Comparison of ENCODE assay signal across 9 cellular contexts in the genomic region with DNA sequence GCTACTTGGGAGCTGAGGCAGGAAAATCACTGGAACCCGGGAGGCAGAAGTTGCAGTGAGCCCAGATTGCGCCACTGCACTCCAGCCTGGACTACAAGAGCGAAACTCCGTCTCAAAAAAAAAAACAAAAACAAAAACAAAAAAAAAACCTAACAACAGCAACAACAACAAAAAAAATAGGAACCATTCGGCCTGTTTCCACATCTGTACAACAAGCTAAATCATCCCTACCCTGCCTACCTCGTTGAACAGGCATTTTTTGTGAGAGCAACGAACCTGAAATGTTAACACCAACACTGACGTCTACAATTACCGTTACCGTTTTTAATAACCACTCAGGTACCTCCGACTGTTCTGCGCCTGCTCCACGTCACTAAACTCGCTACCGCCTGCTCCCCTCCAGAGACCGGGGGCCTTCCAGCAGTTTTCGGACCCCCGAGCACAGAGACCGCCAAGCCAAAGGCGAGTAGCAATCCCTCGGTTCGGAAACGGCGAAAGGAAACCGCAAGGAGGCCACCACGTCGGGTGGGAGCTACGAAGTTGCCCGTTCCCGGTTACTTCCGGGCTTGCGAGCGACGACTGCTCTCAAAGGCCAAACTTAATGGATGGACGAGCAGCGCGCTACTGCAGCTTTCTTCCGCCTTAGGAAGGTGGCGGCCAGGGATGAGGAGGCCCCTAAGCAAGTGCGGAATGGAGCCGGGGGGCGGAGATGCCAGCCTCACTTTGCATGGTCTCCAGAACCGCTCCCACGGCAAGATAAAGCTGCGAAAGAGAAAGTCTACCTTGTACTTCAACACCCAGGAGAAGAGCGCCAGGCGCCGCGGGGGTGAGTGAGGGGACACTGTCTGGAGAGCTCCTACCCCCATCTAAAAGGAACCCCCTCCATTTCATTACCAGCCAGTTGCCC. TPM values are rescaled to one million over a fixed set of nuclear protein-coding genes. Genes with fewer than 3 reads are reported as not detected.
DNase-seq lines count a peak whose midpoint lies in the region; ATAC-seq, FAIRE-seq and TF ChIP-seq lines count a peak whose summit lies in the region.
"Had no signal": no experiment of that assay in that cellular context is flagged by ENCODE, and none has a peak within 500 bp of the region (broad histone marks: within the 10 kb centered on the region; RNA-seq: fewer than 3 reads in every experiment).

PIGB (plus strand) TSS at position 635 of the 907 bp plus-strand sequence; CDS start at position 664, 29 bp downstream.
PIGBOS1 (minus strand) TSS at position 536 of the 907 bp plus-strand sequence. CDS start 1,331 bp downstream, outside the sequence.

- FAIRE-seq in HepG2 (lab: Jason Lieb, UNC): no peak
- FAIRE-seq: islet of Langerhans had no signal

- peaks cover 0 to 7% (median 0%) of the 10 kb centered on the region in 11 experiments; a peak in 5 of 22 replicates for H4K20me1 ChIP-seq in BLaER1 treated with 17β-estradiol and CSF1 and Interleukin-3, amounts not matched to agents 10 nM and 100 nM
- no peaks in the 10 kb centered on the region for H4K20me1 ChIP-seq in HepG2 (ENCODE audit: insufficient read depth, low read length)

- peaks cover 63% of the 10 kb centered on the region for H3K4me1 Mint-ChIP-seq in activated CD4-positive, alpha-beta T cell treated with anti-CD3 and anti-CD28 coated beads, Interleukin-2, amount 10 ng/mL, durations not matched to agents 7 days and 5 days

- TF ChIP-seq RAD21 in HepG2 (CRISPR knock-in tag; IDR thresholded peaks at IDR 0.05): peak; percentile 30; the same call in 1 of the 2 replicates

- peak within 1 kb of the TSS; percentile 75 for H2AFZ ChIP-seq in HepG2 (ENCODE audit: low read length)

- peaks cover 22 to 69% (median 37%) of the 10 kb centered on the region in 10 experiments for H3K4me1 ChIP-seq in BLaER1 treated with 17β-estradiol and CSF1 and Interleukin-3, amounts not matched to agents 10 nM and 100 nM
- peaks cover 21% of the 10 kb centered on the region for H3K4me1 ChIP-seq in HepG2 (ENCODE audit: insufficient read depth, low read length)

- H3K4me3 ChIP-seq in BLaER1 treated with 17β-estradiol and CSF1 and Interleukin-3, amounts not matched to agents 10 nM and 100 nM: peak within 1 kb of the TSS; percentile 68 to 85 (median 78)
- peak within 1 kb of the TSS; percentile 66 to 91 (median 76) for H3K4me3 ChIP-seq in HepG2 (replicated peaks in 1 of 3; ENCODE audit: insufficient read depth in 1 of 3, low read depth in 2 of 3, low read length in 3 of 3)

- WGBS in HepG2 (ENCODE audit: low lambda C conversion rate): under 1% methylated on average over 41 of the region's 49 CpGs

- H3K36me3 Mint-ChIP-seq in activated CD4-positive, alpha-beta T cell treated with anti-CD3 and anti-CD28 coated beads, Interleukin-2, amount 10 ng/mL, durations not matched to agents 7 days and 5 days (ENCODE audit: low read depth): peaks cover 41% of the 10 kb centered on the region

- POLR2A ChIA-PET in activated CD4-positive, alpha-beta T cell treated with anti-CD3 and anti-CD28 coated beads, Interleukin-2, amount 10 ng/mL, durations not matched to agents 7 days and 5 days (lab: Charles Lee): interaction anchor here (0.6 to 1.1 kb wide), 2 partner anchors 97 to 109 kb away, joined by 3 to 4 read pairs; no protein-coding TSS in a partner anchor
- POLR2A ChIA-PET in HepG2 (lab: Yijun Ruan, JAX): interaction anchor here (0.9 to 2.3 kb wide), 7 partner anchors 13 to 122 kb away, joined by 3 to 30 read pairs (median 4); partner anchors contain the start of genes CCPG1, PIERCE2 and RSL24D1

- H3K9ac ChIP-seq in BLaER1 treated with 17β-estradiol and CSF1 and Interleukin-3, amounts not matched to agents 10 nM and 100 nM: peak within 1 kb of the TSS; percentile 88 to 99 (median 95)
- H3K9ac ChIP-seq in HepG2 (ENCODE audit: insufficient read depth, low read depth, low read length): peak within 1 kb of the TSS; percentile 91

- in situ Hi-C loops in HepG2 (cut with HindIII; ENCODE audit: extremely low pct_ligation_motif_present, low pct_unique_long_range_greater_than_20kb): no loop called here

- DNase-seq in NCI-H524 treated with DMSO at 0.1 percent for 48 hours (lab: John Stamatoyannopoulos, UW) (peak; percentile 51), dedifferentiated amniotic fluid mesenchymal stem cell (ENCODE audit: extremely low spot score) (peak; percentile 87), HepG2 (ENCODE audit: low spot score) (peak; percentile 82)
- peak; percentile 84 for DNase-seq in activated CD4-positive, alpha-beta T cell treated with anti-CD3 and anti-CD28 coated beads, Interleukin-2, amount 10 ng/mL, durations not matched to agents 7 days and 5 days
- peak; percentile 68 to 69 for DNase-seq in stimulated activated CD4-positive, alpha-beta T cell treated with anti-CD3 and anti-CD28 coated beads, Interleukin-2, amount 100 ng/mL, for 48 hours

- intact Hi-C loops in HepG2 (cut with micrococcal nuclease; ENCODE audit: unreplicated experiment): loop anchor here (5.0 kb wide), 2 partner anchors 88 to 118 kb away; partner anchors contain the start of genes CCPG1 and PIERCE2

- no peaks in the 10 kb centered on the region for H3K27me3 Mint-ChIP-seq in activated CD4-positive, alpha-beta T cell treated with anti-CD3 and anti-CD28 coated beads, Interleukin-2, amount 10 ng/mL, durations not matched to agents 7 days and 5 days

- no peaks in the 10 kb centered on the region for H3K27me3 ChIP-seq in BLaER1 treated with 17β-estradiol and CSF1 and Interleukin-3, amounts not matched to agents 10 nM and 100 nM
- no peaks in the 10 kb centered on the region for H3K27me3 ChIP-seq in HepG2 (ENCODE audit: control insufficient read depth in 1 of 2, insufficient read depth in 2 of 2, low read length in 2 of 2)

- peak within 1 kb of the TSS; percentile 72 to 94 (median 87) for H3K4me2 ChIP-seq in BLaER1 treated with 17β-estradiol and CSF1 and Interleukin-3, amounts not matched to agents 10 nM and 100 nM
- H3K4me2 ChIP-seq in HepG2 (ENCODE audit: low read depth, low read length): peak within 1 kb of the TSS; percentile 65

- no peaks in the 10 kb centered on the region for H3K9me3 Mint-ChIP-seq in activated CD4-positive, alpha-beta T cell treated with anti-CD3 and anti-CD28 coated beads, Interleukin-2, amount 10 ng/mL, durations not matched to agents 7 days and 5 days

- peak; percentile 83 to 85 for TF ChIP-seq POLR2A in HepG2 (IDR thresholded peaks at IDR 0.05; ENCODE audit: insufficient read depth in 1 of 2, low read depth in 2 of 2, low read length in 2 of 2)

- peak within 1 kb of the TSS; percentile 94 to 99 (median 97) for H3K27ac ChIP-seq in BLaER1 treated with 17β-estradiol and CSF1 and Interleukin-3, amounts not matched to agents 10 nM and 100 nM
- peak within 1 kb of the TSS; percentile 93 for H3K27ac ChIP-seq in HepG2 (ENCODE audit: extremely low read length, insufficient read depth, low read length)

- TF ChIP-seq CTCF in HepG2 (CRISPR knock-in tag; IDR thresholded peaks at IDR 0.05): peak; percentile 29

- BruUV-seq in HepG2 (replicated peaks; lab: Mats Ljungman, UMichigan): TSS peak; percentile 58

- peak within 1 kb of the TSS; percentile 99 for H3K27ac Mint-ChIP-seq in activated CD4-positive, alpha-beta T cell treated with anti-CD3 and anti-CD28 coated beads, Interleukin-2, amount 10 ng/mL, durations not matched to agents 7 days and 5 days

- CTCF ChIA-PET in activated CD4-positive, alpha-beta T cell treated with anti-CD3 and anti-CD28 coated beads, Interleukin-2, amount 10 ng/mL, durations not matched to agents 7 days and 5 days (lab: Charles Lee): interaction anchor here (0.7 to 2.1 kb wide), 6 partner anchors 9 to 163 kb away, joined by 3 to 13 read pairs (median 4); partner anchors contain the start of genes CCPG1 and PIERCE2
- CTCF ChIA-PET in HepG2 (lab: Yijun Ruan, JAX; ENCODE audit: low intra/inter-chr PET ratio, low total read pairs): interaction anchor here (0.9 kb wide), 1 partner anchor 117 kb away, joined by 3 read pairs; no protein-coding TSS in a partner anchor

- H3K9me3 ChIP-seq in BLaER1 treated with 17β-estradiol and CSF1 and Interleukin-3, amounts not matched to agents 10 nM and 100 nM (replicated peaks in 1 of 11): no peaks in the 10 kb centered on the region
- no peaks in the 10 kb centered on the region for H3K9me3 ChIP-seq in HepG2 (ENCODE audit: low read length)

- H3K4me3 Mint-ChIP-seq in activated CD4-positive, alpha-beta T cell treated with anti-CD3 and anti-CD28 coated beads, Interleukin-2, amount 10 ng/mL, durations not matched to agents 7 days and 5 days: peak within 1 kb of the TSS; percentile 98

- peaks cover 9 to 27% (median 16%) of the 10 kb centered on the region in 11 experiments for H3K36me3 ChIP-seq in BLaER1 treated with 17β-estradiol and CSF1 and Interleukin-3, amounts not matched to agents 10 nM and 100 nM
- H3K36me3 ChIP-seq in HepG2 (replicated peaks in 1 of 2; ENCODE audit: control insufficient read depth in 1 of 2, insufficient read depth in 2 of 2, low read length in 2 of 2): no peaks in the 10 kb centered on the region

- TF ChIP-seq EP300 in HepG2 (IDR thresholded peaks at IDR 0.05; ENCODE audit: low read depth in 2 of 2, low read length in 2 of 2) (peak in 1 of 2 experiments; percentile 46; a peak in 1 of 4 replicates), HepG2 (CRISPR knock-in tag; IDR thresholded peaks at IDR 0.05; ENCODE audit: borderline replicate concordance) (peak; percentile 33; the same call in 1 of the 2 replicates)

- peaks cover 24% of the 10 kb centered on the region for H3K79me2 ChIP-seq in HepG2 (ENCODE audit: insufficient read depth, low read length)

- ATAC-seq in GM19324 (IDR thresholded peaks at IDR 0.05; ENCODE audit: low FRiP score, unreplicated experiment) (peak; percentile 98), HG03460 (IDR thresholded peaks at IDR 0.05; ENCODE audit: unreplicated experiment) (peak; percentile 91), HepG2 (peak; percentile 97)

RNA-seq across cellular contexts. Expression of gene PIGB, which starts in this region (rescaled TPM):
- total RNA-seq in activated CD4-positive, alpha-beta T cell treated with anti-CD3 and anti-CD28 coated beads, Interleukin-2, amount 10 ng/mL, durations not matched to agents 7 days and 5 days: 10 to 100 TPM; 22.2 to 23.4 TPM
- total RNA-seq in HepG2 (2016; rRNA removed; fragmentation: Illumina TruSeq; extraction: Trizol): 12.4 and 14.5 TPM in 2 replicates
- total RNA-seq in HepG2 (2016; cell fraction: cytosol; rRNA removed; fragmentation: Illumina TruSeq; extraction: Trizol; ENCODE audit: low read depth): 4.8 and 6.8 TPM in 2 replicates
- 12.3 and 12.9 TPM in 2 replicates for total RNA-seq in HepG2 (2016; cell fraction: insoluble cytoplasmic fraction; rRNA removed; fragmentation: Illumina TruSeq; extraction: Trizol)
- total RNA-seq in HepG2 (2016; cell fraction: membrane; rRNA removed; fragmentation: Illumina TruSeq; extraction: Trizol): 11.2 and 11.4 TPM in 2 replicates
- total RNA-seq in HepG2 (2016; cell fraction: nucleus; rRNA removed; fragmentation: Illumina TruSeq; extraction: Trizol): 15.4 and 15.6 TPM in 2 replicates
- polyA plus RNA-seq in HepG2 (2011; rRNA removed): 14.5 and 19.1 TPM in 2 replicates
- 7.6 and 14.1 TPM in 2 replicates for polyA plus RNA-seq in HepG2 (2011; cell fraction: cytosol; rRNA removed)
- polyA plus RNA-seq in HepG2 (2011; cell fraction: nucleus; rRNA removed): 8.9 and 9.2 TPM in 2 replicates
- 10.2 and 10.5 TPM in 2 replicates for polyA plus RNA-seq in HepG2 (2012)
- 3.6 and 4.8 TPM in 2 replicates for polyA plus RNA-seq in HepG2 (2016; cell fraction: cytosol; fragmentation: Illumina TruSeq; extraction: Trizol; ENCODE audit: low read depth)
- polyA plus RNA-seq in HepG2 (2016; cell fraction: insoluble cytoplasmic fraction; fragmentation: Illumina TruSeq; extraction: Trizol; ENCODE audit: low read depth): 13.1 and 14.1 TPM in 2 replicates
- 8.7 and 9.7 TPM in 2 replicates for polyA plus RNA-seq in HepG2 (2016; cell fraction: membrane; fragmentation: Illumina TruSeq; extraction: Trizol; ENCODE audit: low read depth)
- 21.6 and 23.4 TPM in 2 replicates for polyA plus RNA-seq in HepG2 (2016; cell fraction: nucleus; fragmentation: Illumina TruSeq; extraction: Trizol; ENCODE audit: insufficient read depth, low read depth)
- polyA minus RNA-seq in HepG2 (2011; rRNA and poly(A)+ RNA removed; ENCODE audit: low replicate concordance): 7.0 and 22.0 TPM in 2 replicates
- 3.6 and 5.9 TPM in 2 replicates for polyA minus RNA-seq in HepG2 (2011; cell fraction: cytosol; rRNA and poly(A)+ RNA removed)
- polyA minus RNA-seq in HepG2 (2011; cell fraction: nucleus; rRNA and poly(A)+ RNA removed): 19.3 and 22.0 TPM in 2 replicates

RNA-seq across cellular contexts. Expression of gene PIGBOS1, which starts in this region (rescaled TPM):
- total RNA-seq in activated CD4-positive, alpha-beta T cell treated with anti-CD3 and anti-CD28 coated beads, Interleukin-2, amount 10 ng/mL, durations not matched to agents 7 days and 5 days: 10 to 100 TPM; 11.0 to 11.4 TPM
- total RNA-seq in HepG2 (2016; rRNA removed; fragmentation: Illumina TruSeq; extraction: Trizol): 21.4 and 22.1 TPM in 2 replicates
- total RNA-seq in HepG2 (2016; cell fraction: cytosol; rRNA removed; fragmentation: Illumina TruSeq; extraction: Trizol; ENCODE audit: low read depth): 6.4 and 8.2 TPM in 2 replicates
- total RNA-seq in HepG2 (2016; cell fraction: insoluble cytoplasmic fraction; rRNA removed; fragmentation: Illumina TruSeq; extraction: Trizol): 20.5 and 24.7 TPM in 2 replicates
- total RNA-seq in HepG2 (2016; cell fraction: membrane; rRNA removed; fragmentation: Illumina TruSeq; extraction: Trizol): 12.5 and 14.4 TPM in 2 replicates
- total RNA-seq in HepG2 (2016; cell fraction: nucleus; rRNA removed; fragmentation: Illumina TruSeq; extraction: Trizol): 8.3 and 8.6 TPM in 2 replicates
- polyA plus RNA-seq in HepG2 (2011; rRNA removed): 12.0 and 14.8 TPM in 2 replicates
- polyA plus RNA-seq in HepG2 (2011; cell fraction: cytosol; rRNA removed): 22.6 and 31.0 TPM in 2 replicates
- 4.9 and 5.0 TPM in 2 replicates for polyA plus RNA-seq in HepG2 (2011; cell fraction: nucleus; rRNA removed)
- polyA plus RNA-seq in HepG2 (2012): 10.3 and 14.8 TPM in 2 replicates
- 4.8 and 7.8 TPM in 2 replicates for polyA plus RNA-seq in HepG2 (2016; cell fraction: cytosol; fragmentation: Illumina TruSeq; extraction: Trizol; ENCODE audit: low read depth)
- 23.7 and 32.6 TPM in 2 replicates for polyA plus RNA-seq in HepG2 (2016; cell fraction: insoluble cytoplasmic fraction; fragmentation: Illumina TruSeq; extraction: Trizol; ENCODE audit: low read depth)
- 8.2 and 12.6 TPM in 2 replicates for polyA plus RNA-seq in HepG2 (2016; cell fraction: membrane; fragmentation: Illumina TruSeq; extraction: Trizol; ENCODE audit: low read depth)
- 17.9 and 19.7 TPM in 2 replicates for polyA plus RNA-seq in HepG2 (2016; cell fraction: nucleus; fragmentation: Illumina TruSeq; extraction: Trizol; ENCODE audit: insufficient read depth, low read depth)
- polyA minus RNA-seq in HepG2 (2011; rRNA and poly(A)+ RNA removed; ENCODE audit: low replicate concordance): 2.5 and 7.2 TPM in 2 replicates
- polyA minus RNA-seq in HepG2 (2011; cell fraction: cytosol; rRNA and poly(A)+ RNA removed): 3.7 and 3.8 TPM in 2 replicates
- 7.3 and 11.6 TPM in 2 replicates for polyA minus RNA-seq in HepG2 (2011; cell fraction: nucleus; rRNA and poly(A)+ RNA removed)

Comparison
In these comparisons a context has a peak if more than half of its experiments do, and no peak if none do; other contexts are left out.
1. Peak in every context shown above with its lines: DNase-seq, ATAC-seq, H3K4me3 ChIP-seq and H3K27ac ChIP-seq.